ENCODE assay signal across 13 cellular contexts in genomic region chrX:39678914-39679313, GRCh38.
"Had no signal": no experiment of that assay in that cellular context is flagged by ENCODE, and none has a peak within 500 bp of the region (broad histone marks: within the 10 kb centered on the region; RNA-seq: fewer than 3 reads in every experiment).

No MANE protein-coding gene starts in this region.

- H3K9me3 ChIP-seq: mucosa of descending colon, neutrophil, transverse colon, vagina had no signal

- H3K27ac ChIP-seq: neutrophil, transverse colon, vagina had no signal

- H3K4me3 ChIP-seq: mucosa of descending colon, transverse colon, vagina had no signal

- H3K4me1 ChIP-seq: transverse colon, vagina had no signal

- H3K27me3 ChIP-seq: neutrophil, transverse colon, vagina had no signal

- H3K36me3 ChIP-seq: neutrophil, transverse colon, vagina had no signal

- DNase-seq: activated B cell treated with CpG ODN at 0.5 μM for 24 hours; activated CD4-positive, alpha-beta T cell treated with anti-CD3 and anti-CD28 coated beads, Interleukin-2, amount 10 ng/mL, durations not matched to agents 24 days and 14 days; activated CD8-positive, alpha-beta memory T cell treated with anti-CD3 and anti-CD28 coated beads, Interleukin-2, amount 50 U/mL, for 48 hours; activated naive CD8-positive, alpha-beta T cell treated with anti-CD3 and anti-CD28 coated beads for 36 hours; effector memory CD4-positive, alpha-beta T cell; foreskin fibroblast; mammary epithelial cell; mucosa of descending colon; naive thymus-derived CD8-positive, alpha-beta T cell; retina; transverse colon had no signal
